2 cellular contexts compared by ENCODE assay signal in genomic region chr7:510782-511281, GRCh38.
TF ChIP-seq lines count a peak whose summit lies in the region.

No MANE protein-coding gene starts in this region.

TF ChIP-seq in H1, 55 proteins besides CTCF, POLR2A, EP300 and RAD21:
- no peak for TF ChIP-seq ZNF274 (IDR thresholded peaks at IDR 0.05; ENCODE audit: borderline replicate concordance, extremely low read depth, low read length)
- no peak for TF ChIP-seq CHD2 (IDR thresholded peaks at IDR 0.05; ENCODE audit: low read length)
- TF ChIP-seq ATF3 (IDR thresholded peaks at IDR 0.05; ENCODE audit: insufficient read depth, low read depth, low read length): no peak
- no peak for TF ChIP-seq USF2 (IDR thresholded peaks at IDR 0.05; ENCODE audit: low read length)
- no peak for TF ChIP-seq EGR1 (IDR thresholded peaks at IDR 0.05; ENCODE audit: borderline replicate concordance, low read depth, low read length)
- TF ChIP-seq CEBPB (IDR thresholded peaks at IDR 0.05; ENCODE audit: low read depth, low read length): no peak
- TF ChIP-seq TCF12 (IDR thresholded peaks at IDR 0.05; ENCODE audit: low read depth, low read length): no peak
- no peak for TF ChIP-seq BACH1 (IDR thresholded peaks at IDR 0.05; ENCODE audit: low read length)
- no peak for TF ChIP-seq TEAD4 (IDR thresholded peaks at IDR 0.05; ENCODE audit: low read depth, low read length)
- no peak for TF ChIP-seq CBX5 (IDR thresholded peaks at IDR 0.05; ENCODE audit: low read depth, low read length)
- no peak for TF ChIP-seq CHD7 (IDR thresholded peaks at IDR 0.05; ENCODE audit: insufficient replicate concordance, low read length)
- TF ChIP-seq SP2 (IDR thresholded peaks at IDR 0.05; ENCODE audit: low read length): no peak
- TF ChIP-seq FOSL1 (IDR thresholded peaks at IDR 0.05; ENCODE audit: insufficient read depth, low read depth, low read length): no peak

TF ChIP-seq in HepG2, 621 proteins besides CTCF, POLR2A, EP300 and RAD21:
- TF ChIP-seq HNRNPK (IDR thresholded peaks at IDR 0.05; ENCODE audit: low read depth, low read length, poor library complexity, severe bottlenecking) (peak; percentile 97), ZNF746 (CRISPR knock-in tag; IDR thresholded peaks at IDR 0.05) (no peak), PCBP1 (IDR thresholded peaks at IDR 0.05; ENCODE audit: borderline replicate concordance, low read depth, low read length) (peak; percentile 97), GABPA (IDR thresholded peaks at IDR 0.05; ENCODE audit: low read depth, low read length) (no peak), GABPA (CRISPR knock-in tag; IDR thresholded peaks at IDR 0.05; ENCODE audit: low read depth) (no peak), TP53 (CRISPR knock-in tag; conservative IDR thresholded peaks at IDR 0.05) (no peak), ARID4A (CRISPR knock-in tag; IDR thresholded peaks at IDR 0.05; ENCODE audit: borderline replicate concordance) (no peak), ZNF513 (CRISPR knock-in tag; conservative IDR thresholded peaks at IDR 0.05) (no peak), MBNL3 (CRISPR knock-in tag; conservative IDR thresholded peaks at IDR 0.05) (no peak), ZNF232 (CRISPR knock-in tag; IDR thresholded peaks at IDR 0.05; ENCODE audit: borderline replicate concordance) (no peak), FOSL1 (CRISPR knock-in tag; IDR thresholded peaks at IDR 0.05; ENCODE audit: borderline replicate concordance) (no peak), PHF8 (CRISPR knock-in tag; IDR thresholded peaks at IDR 0.05) (no peak), HMGA1 (CRISPR knock-in tag; conservative IDR thresholded peaks at IDR 0.05) (no peak), EED (CRISPR knock-in tag; IDR thresholded peaks at IDR 0.05) (no peak), ZNF354B (CRISPR knock-in tag; IDR thresholded peaks at IDR 0.05) (no peak), THAP7 (CRISPR knock-in tag; IDR thresholded peaks at IDR 0.05) (no peak), E2F1 (CRISPR knock-in tag; IDR thresholded peaks at IDR 0.05) (no peak)
